30 cellular contexts compared by ENCODE assay signal in the genomic region with DNA sequence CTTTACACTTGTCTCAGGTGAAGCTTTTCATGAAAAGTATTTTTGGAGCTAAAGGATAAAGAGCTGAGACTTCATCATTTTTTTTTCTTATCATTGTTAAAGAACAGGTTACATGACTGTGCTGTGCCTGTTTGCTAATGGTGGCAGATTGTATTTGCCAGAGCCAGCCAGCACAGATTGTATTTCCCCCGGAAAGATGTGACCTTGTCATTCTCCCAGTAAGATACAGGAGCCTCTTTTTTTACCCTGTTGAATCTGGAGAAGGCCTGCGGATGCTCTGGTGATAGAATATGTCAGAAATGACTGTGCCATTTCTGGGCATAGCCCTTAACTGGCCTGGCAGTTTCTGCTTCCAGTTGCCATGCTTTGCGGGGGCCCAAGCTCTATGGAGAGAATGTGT.
"Had no signal": no experiment of that assay in that cellular context is flagged by ENCODE, and none has a peak within 500 bp of the region (broad histone marks: within the 10 kb centered on the region; RNA-seq: fewer than 3 reads in every experiment).

No MANE protein-coding gene starts in this region.

- ATAC-seq: activated CD8-positive, alpha-beta T cell treated with anti-CD3 and anti-CD28 coated beads for 36 hours; activated naive CD4-positive, alpha-beta T cell treated with anti-CD3 and anti-CD28 coated beads, Interleukin-2, amount 50 U/mL, for 72 hours; activated T-cell treated with anti-CD3 and anti-CD28 coated beads, Interleukin-2, amount 50 U/mL, for 4 hours; activated T-cell treated with anti-CD3 and anti-CD28 coated beads, Interleukin-2, amount 50 U/mL, for 72 hours; activated T-helper 17 cell treated with anti-CD3 and anti-CD28 coated beads, Interleukin-2, amount 50 U/mL, for 72 hours; body of pancreas had no signal

- DNase-seq: activated B cell treated with CpG ODN at 0.5 μM for 24 hours; activated CD4-positive, alpha-beta memory T cell treated with anti-CD3 and anti-CD28 coated beads for 36 hours; activated CD4-positive, alpha-beta T cell treated with anti-CD3 and anti-CD28 coated beads for 4 hours; activated CD4-positive, alpha-beta T cell treated with anti-CD3 and anti-CD28 coated beads, Interleukin-2, amount 10 ng/mL, durations not matched to agents 24 days and 14 days; activated CD4-positive, alpha-beta T cell treated with anti-CD3 and anti-CD28 coated beads, Interleukin-2, amount 50 U/mL, for 1 hour; activated CD4-positive, alpha-beta T cell treated with anti-CD3 and anti-CD28 coated beads, Interleukin-2, amount 50 U/mL, for 4 hours; activated CD4-positive, CD25-positive, alpha-beta regulatory T cell treated with anti-CD3 and anti-CD28 coated beads, Interleukin-2, amount 50 U/mL, for 72 hours; activated CD8-positive, alpha-beta memory T cell treated with anti-CD3 and anti-CD28 coated beads, Interleukin-2, amount 50 U/mL, for 4 hours; activated CD8-positive, alpha-beta T cell treated with anti-CD3 and anti-CD28 coated beads for 36 hours; activated effector memory CD4-positive, alpha-beta T cell treated with anti-CD3 and anti-CD28 coated beads, Interleukin-2, amount 50 U/mL, for 16 hours; activated gamma-delta T cell treated with Interleukin-2 at 50 U/mL for 16 hours; activated naive CD4-positive, alpha-beta T cell; activated naive CD4-positive, alpha-beta T cell treated with anti-CD3 and anti-CD28 coated beads for 36 hours; activated naive CD4-positive, alpha-beta T cell treated with anti-CD3 and anti-CD28 coated beads, Interleukin-2, amount 50 U/mL, for 16 hours; activated naive CD8-positive, alpha-beta T cell treated with anti-CD3 and anti-CD28 coated beads for 36 hours; activated T-cell treated with anti-CD3 and anti-CD28 coated beads for 4 hours; activated T-cell treated with anti-CD3 and anti-CD28 coated beads, Interleukin-2, amount 50 U/mL, for 1 hour; activated T-cell treated with anti-CD3 and anti-CD28 coated beads, Interleukin-2, amount 50 U/mL, for 4 hours; activated T-cell treated with anti-CD3 and anti-CD28 coated beads, Interleukin-2, amount 50 U/mL, for 72 hours; adrenal gland; amniotic stem cell; aorta; body of pancreas; brain microvascular endothelial cell; central memory CD4-positive, alpha-beta T cell; colonic mucosa; T-helper 2 cell; T-helper 9 cell had no signal
